15 cellular contexts compared by ENCODE assay signal in the genomic region with DNA sequence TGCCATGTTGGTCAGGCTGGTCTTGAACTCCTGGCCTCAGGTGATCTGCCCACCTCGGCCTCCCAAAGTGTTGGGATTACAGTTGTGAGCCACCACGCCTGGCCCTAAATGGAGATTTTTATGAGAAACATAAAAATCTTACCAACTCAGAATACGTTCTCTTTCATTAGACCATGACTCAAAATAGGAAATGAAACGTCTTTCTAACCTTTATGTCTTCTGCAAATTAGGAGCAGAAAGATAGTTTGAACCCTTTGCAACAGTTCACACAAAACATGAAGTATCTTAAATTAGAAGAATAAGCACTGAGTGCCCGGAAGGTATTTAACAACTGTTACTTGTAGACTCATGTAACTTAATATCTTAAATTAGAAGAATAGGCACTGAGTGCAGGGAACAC.
"Had no signal": no experiment of that assay in that cellular context is flagged by ENCODE, and none has a peak within 500 bp of the region (broad histone marks: within the 10 kb centered on the region; RNA-seq: fewer than 3 reads in every experiment).

No MANE protein-coding gene starts in this region.

- H3K4me3 ChIP-seq: esophagus muscularis mucosa, smooth muscle cell had no signal

- H3K4me2 ChIP-seq: smooth muscle cell had no signal

- H3K4me1 ChIP-seq: esophagus muscularis mucosa had no signal

- H3K9me3 ChIP-seq: esophagus muscularis mucosa had no signal

- H3K9me3 Mint-ChIP-seq: activated naive CD8-positive, alpha-beta T cell treated with anti-CD3 and anti-CD28 coated beads, Interleukin-2, amount 50 U/mL, for 24 hours; activated T-helper 1 cell treated with anti-CD3 and anti-CD28 coated beads, Interleukin-12 subunit alpha, Interleukin-12 subunit beta, Interleukin-2, Interleukin-4 antibody, amounts not matched to agents 30 ng/mL and 10 ng/mL and 1 ng/mL, durations not matched to agents 14 hours and 24 hours and 36 hours; nephron; WTC11 had no signal

- H3K27me3 Mint-ChIP-seq: activated naive CD8-positive, alpha-beta T cell treated with anti-CD3 and anti-CD28 coated beads, Interleukin-2, amount 50 U/mL, for 24 hours; progenitor cell of endocrine pancreas had no signal

- H3K4me3 Mint-ChIP-seq: activated naive CD8-positive, alpha-beta T cell treated with anti-CD3 and anti-CD28 coated beads, Interleukin-2, amount 50 U/mL, for 24 hours; activated T-helper 1 cell treated with anti-CD3 and anti-CD28 coated beads, Interleukin-12 subunit alpha, Interleukin-12 subunit beta, Interleukin-2, Interleukin-4 antibody, amounts not matched to agents 30 ng/mL and 10 ng/mL and 1 ng/mL, durations not matched to agents 14 hours and 24 hours and 36 hours; nephron; WTC11 had no signal

- H3K27ac Mint-ChIP-seq: activated naive CD8-positive, alpha-beta T cell treated with anti-CD3 and anti-CD28 coated beads, Interleukin-2, amount 50 U/mL, for 24 hours; activated T-helper 1 cell treated with anti-CD3 and anti-CD28 coated beads, Interleukin-12 subunit alpha, Interleukin-12 subunit beta, Interleukin-2, Interleukin-4 antibody, amounts not matched to agents 30 ng/mL and 10 ng/mL and 1 ng/mL, durations not matched to agents 14 hours and 24 hours and 36 hours; nephron; progenitor cell of endocrine pancreas; WTC11 had no signal

- ATAC-seq: activated naive CD8-positive, alpha-beta T cell treated with anti-CD3 and anti-CD28 coated beads, Interleukin-2, amount 50 U/mL, for 24 hours; right cardiac atrium; WTC11 had no signal

- H3K4me1 Mint-ChIP-seq: WTC11 had no signal

- DNase-seq: activated CD4-positive, alpha-beta T cell treated with anti-CD3 and anti-CD28 coated beads for 48 hours; activated naive CD4-positive, alpha-beta T cell treated with Interleukin-2 at 50 U/mL for 16 hours; activated naive CD8-positive, alpha-beta T cell treated with anti-CD3 and anti-CD28 coated beads, Interleukin-2, amount 50 U/mL, for 24 hours; foreskin fibroblast; mammary epithelial cell; occipital lobe; right cardiac atrium; stimulated activated naive CD4-positive, alpha-beta T cell treated with Interleukin-2 at 50 U/mL for 16 hours; trophoblast cell had no signal

- H3K27me3 ChIP-seq: esophagus muscularis mucosa had no signal

- H3K27ac ChIP-seq: esophagus muscularis mucosa had no signal
